Comparison of ENCODE assay signal across 9 cellular contexts in genomic region chr12:48977290-48978281, GRCh38. TPM values are rescaled to one million over a fixed set of nuclear protein-coding genes. Genes with fewer than 3 reads are reported as not detected.
DNase-seq lines count a peak whose midpoint lies in the region; ATAC-seq and TF ChIP-seq lines count a peak whose summit lies in the region.
"Had no signal": no experiment of that assay in that cellular context is flagged by ENCODE, and none has a peak within 500 bp of the region (broad histone marks: within the 10 kb centered on the region; RNA-seq: fewer than 3 reads in every experiment).

No MANE protein-coding gene starts in this region.

- H4K20me1 ChIP-seq in OCI-LY7 (ENCODE audit: insufficient read depth, low read length): no peaks in the 10 kb centered on the region; the same call in 1 of the 2 replicates

- CTCF ChIA-PET in OCI-LY7 (lab: Charles Lee; ENCODE audit: unreplicated experiment): interaction anchor here (0.8 to 0.9 kb wide), 2 partner anchors 10 to 52 kb away, joined by 3 to 4 read pairs; partner anchors contain the start of gene FKBP11

- POLR2A ChIA-PET in OCI-LY7 (lab: Charles Lee): no interaction called here

- H3K4me1 ChIP-seq in OCI-LY7 (ENCODE audit: insufficient read depth, low read length, poor library complexity, severe bottlenecking) (peaks cover 6% of the 10 kb centered on the region), foreskin keratinocyte (no peaks in the 10 kb centered on the region)

- no TSS peak for BruUV-seq in OCI-LY7 (replicated peaks; lab: Mats Ljungman, UMichigan)

- H3K79me2 ChIP-seq in OCI-LY7 (ENCODE audit: insufficient read depth, low read depth, low read length): no peaks in the 10 kb centered on the region

- peaks cover 98% of the 10 kb centered on the region for H3K27me3 ChIP-seq in H7 (ENCODE audit: control insufficient read depth, insufficient read depth, low read length)
- peaks cover 100% of the 10 kb centered on the region for H3K27me3 ChIP-seq in foreskin keratinocyte

- H3K9me3 ChIP-seq in OCI-LY7 (ENCODE audit: low read length): no peaks in the 10 kb centered on the region

- peak overlapping the region; percentile 31; the same call in 1 of the 2 replicates for H2AFZ ChIP-seq in OCI-LY7 (ENCODE audit: low read length)

- peak overlapping the region; percentile 12 for H3K4me3 ChIP-seq in H7 (ENCODE audit: insufficient read depth, low read depth, low read length)
- no peak overlapping the region for H3K4me3 ChIP-seq in OCI-LY7 (ENCODE audit: low read depth, low read length, poor library complexity, severe bottlenecking)
- peak overlapping the region in 4 of 7 experiments; percentile 2 to 32 (median 6) for H3K4me3 ChIP-seq in skin epidermis

- H3K27ac ChIP-seq in OCI-LY7 (ENCODE audit: low read depth, low read length, poor library complexity, severe bottlenecking) (no peak overlapping the region), foreskin keratinocyte (no peak overlapping the region), skin epidermis (no peak overlapping the region)

- DNase-seq in D341Med (ENCODE audit: low spot score): peak; percentile 92
- peak; percentile 94 for DNase-seq in H7
- peak; percentile 78 for DNase-seq in OCI-LY7 (ENCODE audit: low spot score)
- peak; percentile 70 for DNase-seq in activated T-helper 1 cell treated with Interleukin-2 at 50 U/mL for 16 hours (ENCODE audit: low read depth)
- no peak for DNase-seq in foreskin keratinocyte
- DNase-seq in NCI-H1694 treated with DMSO at 0.1 percent for 48 hours (lab: John Stamatoyannopoulos, UW): no peak

- intact Hi-C loops in OCI-LY7 (cut with micrococcal nuclease; ENCODE audit: unreplicated experiment): loop anchor here (1.0 to 2.0 kb wide), 2 partner anchors 41 to 53 kb away; no protein-coding TSS in a partner anchor

- ATAC-seq in foreskin keratinocyte (peak; percentile 51), GM21528 (IDR thresholded peaks at IDR 0.05; ENCODE audit: low FRiP score, unreplicated experiment) (no peak)

- TF ChIP-seq CTCF in OCI-LY7 (conservative IDR thresholded peaks at IDR 0.05; ENCODE audit: low read length) (peak; percentile 81), foreskin keratinocyte (conservative IDR thresholded peaks at IDR 0.05) (peak; percentile 73)

- H3K36me3 ChIP-seq in H7 (replicated peaks; ENCODE audit: control insufficient read depth, insufficient read depth, low read length) (no peaks in the 10 kb centered on the region), OCI-LY7 (ENCODE audit: insufficient read depth, low read length) (no peaks in the 10 kb centered on the region)

- peak overlapping the region; percentile 42; the same call in 1 of the 2 replicates for H3K4me2 ChIP-seq in OCI-LY7 (ENCODE audit: low read length)

- no peaks in the 10 kb centered on the region for H3K9me2 ChIP-seq in OCI-LY7 (ENCODE audit: insufficient read depth, low read length)

RNA-seq across cellular contexts. Expression of gene WNT1, which starts 0.5 kb away (rescaled TPM):
- not detected in 2 replicates for total RNA-seq in H7 (2014; rRNA removed; shearing (Covaris generic))
- not detected in 2 replicates for total RNA-seq in OCI-LY7 (2014; rRNA removed; shearing (Covaris generic))
- total RNA-seq in OCI-LY7 (2022): not detected in 2 replicates
- total RNA-seq in foreskin keratinocyte: not detected in 2 replicates
- not detected in 2 replicates for polyA plus RNA-seq in foreskin keratinocyte
- total RNA-seq: T-helper 1 cell treated with Interleukin-12 subunit alpha and Interleukin-12 subunit beta and Interleukin-4 antibody, amounts not matched to agents 30 ng/mL and 1 ng/mL, for 36 hours had no signal

RNA-seq across cellular contexts. Expression of gene WNT10B, which starts 6.1 kb away (rescaled TPM):
- 0.83 and 0.92 TPM in 2 replicates for total RNA-seq in H7 (2014; rRNA removed; shearing (Covaris generic))
- not detected in 2 replicates for total RNA-seq in OCI-LY7 (2014; rRNA removed; shearing (Covaris generic))
- total RNA-seq in OCI-LY7 (2022) (not detected in 2 replicates), foreskin keratinocyte (0.46 and 1.1 TPM in 2 replicates)
- polyA plus RNA-seq in foreskin keratinocyte: 0.50 and 1.0 TPM in 2 replicates

RNA-seq across cellular contexts. Expression of gene ARF3, which starts 20.3 kb away (rescaled TPM):
- total RNA-seq in H7 (2014; rRNA removed; shearing (Covaris generic)): 68.9 and 95.1 TPM in 2 replicates
- 41.2 and 42.9 TPM in 2 replicates for total RNA-seq in OCI-LY7 (2014; rRNA removed; shearing (Covaris generic))
- 106 and 133 TPM in 2 replicates for total RNA-seq in OCI-LY7 (2022)
- total RNA-seq in foreskin keratinocyte: 102 and 109 TPM in 2 replicates
- polyA plus RNA-seq in foreskin keratinocyte: 141 and 151 TPM in 2 replicates

RNA-seq across cellular contexts. Expression of gene DDN, which starts 21.6 kb away (rescaled TPM):
- 0.10 and 0.30 TPM in 2 replicates for total RNA-seq in H7 (2014; rRNA removed; shearing (Covaris generic))
- 0.13 and 0.23 TPM in 2 replicates for total RNA-seq in OCI-LY7 (2014; rRNA removed; shearing (Covaris generic))
- total RNA-seq in OCI-LY7 (2022) (0.18 TPM in 1 of 2 replicates, not detected in the other), foreskin keratinocyte (0.34 and 0.56 TPM in 2 replicates)
- 0.26 and 0.50 TPM in 2 replicates for polyA plus RNA-seq in foreskin keratinocyte

RNA-seq across cellular contexts. Expression of gene PRKAG1, which starts 41.0 kb away (rescaled TPM):
- 44.2 and 51.1 TPM in 2 replicates for total RNA-seq in H7 (2014; rRNA removed; shearing (Covaris generic))
- 22.8 and 23.6 TPM in 2 replicates for total RNA-seq in OCI-LY7 (2014; rRNA removed; shearing (Covaris generic))
- total RNA-seq in OCI-LY7 (2022) (41.5 and 45.9 TPM in 2 replicates), foreskin keratinocyte (73.0 and 75.3 TPM in 2 replicates)
- polyA plus RNA-seq in foreskin keratinocyte: 65.4 and 70.9 TPM in 2 replicates

Comparison
In these comparisons a context has a peak if more than half of its experiments do, and no peak if none do; other contexts are left out.
1. DNase-seq: peak in D341Med (single experiment), H7 (single experiment), OCI-LY7 (single experiment) and activated T-helper 1 cell treated with Interleukin-2 at 50 U/mL for 16 hours (single experiment); none in foreskin keratinocyte (0 of 2) and NCI-H1694 treated with DMSO at 0.1 percent for 48 hours (single experiment).